ENCODE assay signal across 2 cellular contexts in the genomic region with DNA sequence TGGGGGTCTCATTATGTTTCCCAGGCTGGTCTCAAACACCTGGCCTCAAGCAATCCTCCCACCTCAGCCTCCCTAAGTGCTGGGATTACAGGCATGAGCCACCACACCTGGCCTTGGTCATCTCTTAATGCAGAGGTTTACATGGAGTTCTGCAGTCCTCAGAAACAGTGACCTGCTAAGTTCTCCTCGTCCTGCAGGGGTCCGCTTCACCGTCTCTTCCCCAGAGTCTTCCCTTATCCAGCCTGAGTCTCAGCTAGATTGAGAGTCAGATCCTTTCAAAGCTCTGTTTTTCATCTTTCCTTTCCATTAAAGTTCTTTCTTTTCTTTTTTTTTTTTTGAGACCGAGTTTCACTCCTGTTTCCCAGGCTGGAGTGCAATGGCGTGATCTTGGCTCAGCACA.
A peak's percentile ranks its signal among the peaks of the same experiment; 100 is the strongest.
TF ChIP-seq lines count a peak whose summit lies in the region.

No MANE protein-coding gene starts in this region.

TF ChIP-seq in IMR-90, 13 proteins besides CTCF, POLR2A, EP300 and RAD21:
- peak; percentile 23; the same call in 1 of the 2 replicates for TF ChIP-seq SMC3 (IDR thresholded peaks at IDR 0.05; ENCODE audit: low read depth, low read length)

TF ChIP-seq in K562, 482 proteins besides CTCF, POLR2A, EP300 and RAD21:
- 0 out of 2 replicates have a peak, but pooled peaks have one; percentile 8 for TF ChIP-seq KLF16 (IDR thresholded peaks at IDR 0.05)
